In the genomic region with DNA sequence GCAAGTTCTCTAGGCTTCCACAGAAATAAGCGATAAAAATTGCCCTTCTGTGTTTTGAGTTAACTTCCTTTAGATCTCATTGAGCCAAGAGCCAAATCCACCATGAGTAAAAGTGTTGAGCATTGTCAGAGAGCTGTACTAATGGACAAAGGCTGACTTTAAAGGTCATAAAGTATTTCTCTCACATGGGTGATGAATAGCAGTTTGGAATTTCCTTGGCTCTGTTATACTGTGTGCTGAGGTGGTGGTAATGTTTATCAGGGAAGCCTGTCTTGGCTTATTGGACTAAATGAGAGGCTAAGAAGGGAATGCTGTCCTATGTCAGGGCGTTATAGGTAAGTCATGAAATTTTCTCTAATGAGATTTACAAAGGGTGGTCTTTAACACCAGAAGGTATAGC, we compare ENCODE assay signal across 1 cellular context.
TF ChIP-seq lines count a peak whose summit lies in the region.

No MANE protein-coding gene starts in this region.

TF ChIP-seq in SK-N-SH treated with all-trans-retinoic acid at 6 μM for 48 hours, 23 proteins besides CTCF, POLR2A, EP300 and RAD21 (continued from another document):
- no peak for TF ChIP-seq ZNF565 (CRISPR knock-in tag; conservative IDR thresholded peaks at IDR 0.05; ENCODE audit: low read depth)
- no peak for TF ChIP-seq ZFP30 (CRISPR knock-in tag; IDR thresholded peaks at IDR 0.05)
- no peak for TF ChIP-seq RARB (CRISPR knock-in tag; IDR thresholded peaks at IDR 0.05)
- TF ChIP-seq CREB5 (CRISPR knock-in tag; IDR thresholded peaks at IDR 0.05; ENCODE audit: low read depth): no peak
- no peak for TF ChIP-seq ZFP3 (CRISPR knock-in tag; IDR thresholded peaks at IDR 0.05)
- TF ChIP-seq OSR1 (CRISPR knock-in tag; IDR thresholded peaks at IDR 0.05): no peak
- no peak for TF ChIP-seq ZNF8 (CRISPR knock-in tag; IDR thresholded peaks at IDR 0.05)
- no peak for TF ChIP-seq ISL1 (CRISPR knock-in tag; IDR thresholded peaks at IDR 0.05)
- no peak for TF ChIP-seq GLIS3 (CRISPR knock-in tag; IDR thresholded peaks at IDR 0.05)
- TF ChIP-seq ZC3H10 (CRISPR knock-in tag; IDR thresholded peaks at IDR 0.05): no peak
- TF ChIP-seq, protein P1, sequence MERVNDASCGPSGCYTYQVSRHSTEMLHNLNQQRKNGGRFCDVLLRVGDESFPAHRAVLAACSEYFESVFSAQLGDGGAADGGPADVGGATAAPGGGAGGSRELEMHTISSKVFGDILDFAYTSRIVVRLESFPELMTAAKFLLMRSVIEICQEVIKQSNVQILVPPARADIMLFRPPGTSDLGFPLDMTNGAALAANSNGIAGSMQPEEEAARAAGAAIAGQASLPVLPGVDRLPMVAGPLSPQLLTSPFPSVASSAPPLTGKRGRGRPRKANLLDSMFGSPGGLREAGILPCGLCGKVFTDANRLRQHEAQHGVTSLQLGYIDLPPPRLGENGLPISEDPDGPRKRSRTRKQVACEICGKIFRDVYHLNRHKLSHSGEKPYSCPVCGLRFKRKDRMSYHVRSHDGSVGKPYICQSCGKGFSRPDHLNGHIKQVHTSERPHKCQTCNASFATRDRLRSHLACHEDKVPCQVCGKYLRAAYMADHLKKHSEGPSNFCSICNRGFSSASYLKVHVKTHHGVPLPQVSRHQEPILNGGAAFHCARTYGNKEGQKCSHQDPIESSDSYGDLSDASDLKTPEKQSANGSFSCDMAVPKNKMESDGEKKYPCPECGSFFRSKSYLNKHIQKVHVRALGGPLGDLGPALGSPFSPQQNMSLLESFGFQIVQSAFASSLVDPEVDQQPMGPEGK (CRISPR knock-in tag; IDR thresholded peaks at IDR 0.05; ENCODE audit: borderline replicate concordance): no peak
- TF ChIP-seq ARNTL (CRISPR knock-in tag; IDR thresholded peaks at IDR 0.05; ENCODE audit: borderline replicate concordance, low read depth): no peak
- no peak for TF ChIP-seq SNAI2 (CRISPR knock-in tag; IDR thresholded peaks at IDR 0.05)
- TF ChIP-seq TOX (CRISPR knock-in tag; IDR thresholded peaks at IDR 0.05; ENCODE audit: borderline replicate concordance): no peak
- TF ChIP-seq BACH2 (CRISPR knock-in tag; IDR thresholded peaks at IDR 0.05; ENCODE audit: borderline replicate concordance): no peak
TF ChIP-seq in SK-N-SH treated with all-trans-retinoic acid at 6 μM for 48 hours: peak in this region for 0.
